ENCODE assay signal across 1 cellular context in the genomic region with DNA sequence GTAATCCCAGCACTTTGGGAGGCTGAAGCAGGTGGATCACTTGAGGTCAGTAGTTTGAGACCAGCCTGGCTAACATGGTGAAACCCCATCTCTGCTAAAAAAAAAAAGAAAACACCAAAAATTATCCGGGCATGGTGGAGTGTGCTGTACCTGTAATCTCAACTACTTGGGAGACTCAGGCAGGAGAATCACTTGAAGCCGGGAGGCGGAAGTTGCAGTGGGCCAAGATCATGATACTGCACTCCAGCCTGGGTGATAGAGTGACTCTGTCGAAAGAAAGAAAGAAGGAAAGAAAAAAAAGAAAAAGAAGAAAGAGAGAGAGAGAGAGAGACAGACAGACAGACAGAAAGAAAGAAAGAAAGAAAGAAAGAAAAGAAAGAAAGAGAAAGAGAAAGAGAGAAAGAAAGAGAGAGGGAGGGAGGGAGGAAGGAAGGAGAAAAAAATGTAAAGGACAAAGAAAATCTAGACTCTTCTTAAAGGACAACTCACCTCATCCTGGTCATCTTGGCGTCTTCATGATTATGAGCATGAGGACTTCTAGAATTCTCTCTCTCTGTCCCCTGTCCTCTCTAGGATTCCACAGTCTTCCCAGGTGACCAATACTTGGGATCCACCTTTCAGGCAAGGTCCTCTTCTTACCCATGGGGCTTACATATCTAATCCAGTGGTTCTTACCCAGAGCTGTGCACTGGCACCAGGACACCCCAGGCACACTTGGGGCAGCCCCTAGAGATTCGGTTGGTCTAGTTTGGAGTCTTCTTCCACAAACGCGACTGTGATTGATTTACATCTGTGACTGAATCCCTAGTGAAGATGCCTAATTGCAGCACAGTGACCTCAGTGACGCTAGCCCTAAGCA.
TF ChIP-seq lines count a peak whose summit lies in the region.

No MANE protein-coding gene starts in this region.

TF ChIP-seq in K562, 482 proteins besides CTCF, POLR2A, EP300 and RAD21 (continued from another document):
- TF ChIP-seq CUX1 (CRISPR knock-in tag; IDR thresholded peaks at IDR 0.05): no peak
- TF ChIP-seq ZNF224 (CRISPR knock-in tag; IDR thresholded peaks at IDR 0.05): no peak
- no peak for TF ChIP-seq HMG20A (CRISPR knock-in tag; conservative IDR thresholded peaks at IDR 0.05)
- TF ChIP-seq SRF (CRISPR knock-in tag; IDR thresholded peaks at IDR 0.05): no peak
- no peak for TF ChIP-seq ZNF408 (CRISPR knock-in tag; IDR thresholded peaks at IDR 0.05; ENCODE audit: low read depth)
- TF ChIP-seq MAFF (IDR thresholded peaks at IDR 0.05; ENCODE audit: low read length): no peak
TF ChIP-seq in K562: peak in this region for 47.
